In the genomic region with DNA sequence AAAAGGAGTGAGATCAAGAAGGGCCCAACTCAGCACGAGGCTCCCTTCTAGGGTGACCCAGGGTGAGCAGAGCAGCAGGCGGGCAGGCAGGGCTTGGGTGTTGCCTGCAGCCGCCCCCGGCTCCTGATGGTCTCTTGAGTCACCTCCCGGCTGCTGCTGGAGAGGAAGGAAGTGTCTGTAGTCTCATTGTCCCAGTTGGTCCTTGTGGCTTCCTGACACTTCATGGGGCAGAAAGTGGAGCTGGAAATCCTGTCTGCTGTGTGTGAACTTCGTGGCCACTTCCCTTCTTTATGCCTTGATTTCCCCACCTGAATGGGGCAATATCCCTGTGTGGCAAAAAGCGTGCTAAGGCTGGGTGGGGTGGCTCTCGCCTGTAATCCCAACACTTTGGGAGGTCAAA, we compare ENCODE assay signal across 8 cellular contexts. TPM values are rescaled to one million over a fixed set of nuclear protein-coding genes. Genes with fewer than 3 reads are reported as not detected.
DNase-seq lines count a peak whose midpoint lies in the region; ATAC-seq lines count a peak whose summit lies in the region.

No MANE protein-coding gene starts in this region.

- H3K4me3 ChIP-seq in ACC112 (ENCODE audit: low read depth, low read length): peak overlapping the region; percentile 80

- no peaks in the 10 kb centered on the region for H3K36me3 ChIP-seq in ACC112 (ENCODE audit: insufficient read depth, low read length)

- intact Hi-C loops in activated T-helper 2 cell treated with anti-CD3 and anti-CD28 coated beads, Interferon-gamma antibody, Interleukin-2, Interleukin-4, amounts not matched to agents 10 μg/mL and 5 μg/mL and 100 μg/mL, durations not matched to agents 14 hours and 24 hours and 36 hours (cut with micrococcal nuclease): no loop called here

- H3K36me3 Mint-ChIP-seq in activated T-helper 2 cell treated with anti-CD3 and anti-CD28 coated beads, Interferon-gamma antibody, Interleukin-2, Interleukin-4, amounts not matched to agents 10 μg/mL and 5 μg/mL and 100 μg/mL, durations not matched to agents 14 hours and 24 hours and 36 hours (ENCODE audit: low read depth): peaks cover 32% of the 10 kb centered on the region

- H3K27me3 ChIP-seq in ACC112 (ENCODE audit: insufficient read depth, low read length): no peaks in the 10 kb centered on the region

- H3K79me2 ChIP-seq in ACC112 (ENCODE audit: control insufficient read depth, insufficient read depth, low read length, unreplicated experiment): peaks cover 58% of the 10 kb centered on the region

- ATAC-seq in GM19397 (IDR thresholded peaks at IDR 0.05; ENCODE audit: unreplicated experiment) (no peak), HG03571 (IDR thresholded peaks at IDR 0.05; ENCODE audit: unreplicated experiment) (no peak), HG02852 (IDR thresholded peaks at IDR 0.05; ENCODE audit: unreplicated experiment) (no peak)

- no peaks in the 10 kb centered on the region for H3K9me3 Mint-ChIP-seq in activated T-helper 2 cell treated with anti-CD3 and anti-CD28 coated beads, Interferon-gamma antibody, Interleukin-2, Interleukin-4, amounts not matched to agents 10 μg/mL and 5 μg/mL and 100 μg/mL, durations not matched to agents 14 hours and 24 hours and 36 hours

- DNase-seq in HCEC 1CT (peak; percentile 61), iris pigment epithelial cell (ENCODE audit: low read depth) (peak; percentile 60), NCI-H146 treated with DMSO at 0.1 percent for 48 hours (lab: John Stamatoyannopoulos, UW; ENCODE audit: unreplicated experiment) (no peak)
- DNase-seq in activated T-helper 2 cell treated with anti-CD3 and anti-CD28 coated beads, Interferon-gamma antibody, Interleukin-2, Interleukin-4, amounts not matched to agents 10 μg/mL and 5 μg/mL and 100 μg/mL, durations not matched to agents 14 hours and 24 hours and 36 hours (ENCODE audit: low spot score): no peak

- H3K27ac ChIP-seq in ACC112 (ENCODE audit: low read depth, low read length): peak overlapping the region; percentile 60; the same call in 1 of the 2 replicates

- no peak overlapping the region for H2AFZ ChIP-seq in ACC112 (ENCODE audit: low read length, unreplicated experiment)

- H3K4me3 Mint-ChIP-seq in activated T-helper 2 cell treated with anti-CD3 and anti-CD28 coated beads, Interferon-gamma antibody, Interleukin-2, Interleukin-4, amounts not matched to agents 10 μg/mL and 5 μg/mL and 100 μg/mL, durations not matched to agents 14 hours and 24 hours and 36 hours (ENCODE audit: low read depth): peak overlapping the region; percentile 92

- peak overlapping the region; percentile 39 for H3K27ac Mint-ChIP-seq in activated T-helper 2 cell treated with anti-CD3 and anti-CD28 coated beads, Interferon-gamma antibody, Interleukin-2, Interleukin-4, amounts not matched to agents 10 μg/mL and 5 μg/mL and 100 μg/mL, durations not matched to agents 14 hours and 24 hours and 36 hours

- peaks cover 36% of the 10 kb centered on the region for H3K4me1 Mint-ChIP-seq in activated T-helper 2 cell treated with anti-CD3 and anti-CD28 coated beads, Interferon-gamma antibody, Interleukin-2, Interleukin-4, amounts not matched to agents 10 μg/mL and 5 μg/mL and 100 μg/mL, durations not matched to agents 14 hours and 24 hours and 36 hours (ENCODE audit: low read depth)

- peaks cover 28% of the 10 kb centered on the region for H3K4me1 ChIP-seq in ACC112 (ENCODE audit: control insufficient read depth, insufficient read depth, low read length, unreplicated experiment)

- no peaks in the 10 kb centered on the region for H3K27me3 Mint-ChIP-seq in activated T-helper 2 cell treated with anti-CD3 and anti-CD28 coated beads, Interferon-gamma antibody, Interleukin-2, Interleukin-4, amounts not matched to agents 10 μg/mL and 5 μg/mL and 100 μg/mL, durations not matched to agents 14 hours and 24 hours and 36 hours (ENCODE audit: low read depth)

RNA-seq across cellular contexts. Expression of gene MAP1S, which starts 2.5 kb away (rescaled TPM):
- total RNA-seq in activated T-helper 2 cell treated with anti-CD3 and anti-CD28 coated beads, Interferon-gamma antibody, Interleukin-2, Interleukin-4, amounts not matched to agents 10 μg/mL and 5 μg/mL and 100 μg/mL, durations not matched to agents 14 hours and 24 hours and 36 hours: 66.7 and 80.3 TPM in 2 replicates

RNA-seq across cellular contexts. Expression of gene FCHO1, which starts 29.5 kb away (rescaled TPM):
- total RNA-seq in activated T-helper 2 cell treated with anti-CD3 and anti-CD28 coated beads, Interferon-gamma antibody, Interleukin-2, Interleukin-4, amounts not matched to agents 10 μg/mL and 5 μg/mL and 100 μg/mL, durations not matched to agents 14 hours and 24 hours and 36 hours: 74.7 and 75.6 TPM in 2 replicates

RNA-seq across cellular contexts. Expression of gene UNC13A, which starts 33.7 kb away (rescaled TPM):
- total RNA-seq in activated T-helper 2 cell treated with anti-CD3 and anti-CD28 coated beads, Interferon-gamma antibody, Interleukin-2, Interleukin-4, amounts not matched to agents 10 μg/mL and 5 μg/mL and 100 μg/mL, durations not matched to agents 14 hours and 24 hours and 36 hours: 0.02 TPM in 1 of 2 replicates, not detected in the other

Comparison
In these comparisons a context has a peak if more than half of its experiments do, and no peak if none do; other contexts are left out.
1. DNase-seq: peak in HCEC 1CT (single experiment) and iris pigment epithelial cell (single experiment); none in activated T-helper 2 cell treated with anti-CD3 and anti-CD28 coated beads, Interferon-gamma antibody, Interleukin-2, Interleukin-4, amounts not matched to agents 10 μg/mL and 5 μg/mL and 100 μg/mL, durations not matched to agents 14 hours and 24 hours and 36 hours (single experiment) and NCI-H146 treated with DMSO at 0.1 percent for 48 hours (single experiment).